ENCODE assay signal across 8 cellular contexts in the genomic region with DNA sequence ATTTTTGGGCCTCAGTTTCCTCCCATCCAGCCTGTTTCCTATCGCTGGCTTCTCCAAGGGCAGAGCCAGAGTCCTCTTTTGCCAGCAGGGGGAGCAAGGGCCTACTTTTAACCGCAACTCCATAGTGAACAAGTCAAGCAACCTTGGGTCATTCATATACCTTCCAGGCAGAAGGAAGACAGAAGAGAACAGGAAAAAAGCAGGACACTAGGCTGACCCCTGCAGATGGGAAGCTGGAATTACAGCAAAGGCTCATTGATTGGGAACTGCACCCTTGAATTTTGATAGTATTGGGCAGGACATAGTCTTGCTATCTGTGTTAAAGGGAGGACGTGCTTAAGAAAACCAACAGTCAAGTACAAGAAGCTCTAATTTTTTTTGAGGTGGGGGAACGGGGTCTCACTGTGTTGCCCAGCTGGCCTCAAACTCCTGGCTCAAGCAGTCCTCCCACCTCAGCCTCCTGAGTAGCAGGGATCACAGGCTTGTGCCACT. TPM values are rescaled to one million over a fixed set of nuclear protein-coding genes. Genes with fewer than 3 reads are reported as not detected.
A peak's percentile ranks its signal among the peaks of the same experiment; 100 is the strongest.
DNase-seq lines count a peak whose midpoint lies in the region; ATAC-seq and TF ChIP-seq lines count a peak whose summit lies in the region.

No MANE protein-coding gene starts in this region.

- H3K27me3 ChIP-seq in sigmoid colon: no peaks in the 10 kb centered on the region

- intact Hi-C loops in left ventricle myocardium superior (cut with micrococcal nuclease) (loop anchor here (10.0 kb wide), 1 partner anchor 68 kb away; the partner anchor contains the start of gene FIBCD1), sigmoid colon (cut with DNase I) (loop anchor here (2.0 to 10.0 kb wide), 3 partner anchors 76 to 422 kb away; partner anchors contain the start of gene ASS1)

- TF ChIP-seq POLR2A in sigmoid colon (IDR thresholded peaks at IDR 0.05): no peak

- peak in 3 of 4 experiments; percentile 79 to 87 (median 86) for TF ChIP-seq CTCF in sigmoid colon (IDR thresholded peaks at IDR 0.05)

- no peak overlapping the region for H3K9ac ChIP-seq in SK-N-MC (ENCODE audit: insufficient read length)

- H3K9me3 ChIP-seq in SK-N-MC (ENCODE audit: low read depth, low read length) (no peaks in the 10 kb centered on the region), sigmoid colon (no peaks in the 10 kb centered on the region)

- peak; percentile 35 for DNase-seq in GDM1 (lab: John Stamatoyannopoulos, UW)
- peak; percentile 84 for DNase-seq in NCI-H1105 treated with DMSO at 0.1 percent for 48 hours (lab: John Stamatoyannopoulos, UW)
- no peak for DNase-seq in SK-N-MC (ENCODE audit: low read depth, low spot score)
- DNase-seq in activated naive CD8-positive, alpha-beta T cell treated with anti-CD3 and anti-CD28 coated beads, Interleukin-2, amount 50 U/mL, for 16 hours (ENCODE audit: low read depth, low spot score): peak; percentile 15
- peak; percentile 53 for DNase-seq in left ventricle myocardium superior
- DNase-seq in sigmoid colon: peak; percentile 82

- H3K4me3 ChIP-seq in SK-N-MC (no peak overlapping the region), sigmoid colon (no peak overlapping the region)

- H3K36me3 ChIP-seq in SK-N-MC (ENCODE audit: insufficient read depth, low read length) (peaks cover 63% of the 10 kb centered on the region), sigmoid colon (peaks cover 0 to 77% (median 22%) of the 10 kb centered on the region in 4 donors)

- H3K27ac ChIP-seq in SK-N-MC: peak overlapping the region; percentile 1; the same call in 1 of the 2 replicates
- peak overlapping the region in 3 of 4 donors; percentile 50 to 95 (median 89) for H3K27ac ChIP-seq in sigmoid colon

- ATAC-seq in left ventricle myocardium superior: peak; percentile 4
- no peak for ATAC-seq in HG03460 (IDR thresholded peaks at IDR 0.05; ENCODE audit: unreplicated experiment)
- no peak for ATAC-seq in HG03097 (IDR thresholded peaks at IDR 0.05; ENCODE audit: low FRiP score, unreplicated experiment)

- 31 to 47% methylated on average over 4 of the region's 4 CpGs for WGBS in sigmoid colon, 2 donors

- TF ChIP-seq EP300 in sigmoid colon (IDR thresholded peaks at IDR 0.05): no peak

- peaks cover 0 to 98% (median 89%) of the 10 kb centered on the region in 4 donors for H3K4me1 ChIP-seq in sigmoid colon

RNA-seq across cellular contexts. Expression of gene QRFP, which starts 30.1 kb away (rescaled TPM):
- total RNA-seq in left ventricle myocardium superior (not detected), sigmoid colon (not detected)
- under 1 TPM in 1 of 3 donors, not detected in 2; 0.20 TPM for polyA plus RNA-seq in sigmoid colon

RNA-seq across cellular contexts. Expression of gene ABL1, which starts 31.5 kb away (rescaled TPM):
- total RNA-seq in left ventricle myocardium superior (33.3 TPM), sigmoid colon (100 to 1,000 TPM in 2 of 4 donors, 10 to 100 TPM in 2; 69.6 to 127 (median 101) TPM)
- polyA plus RNA-seq in sigmoid colon: 10 to 100 TPM; 24.5 to 50.0 (median 31.8) TPM
